Comparison of ENCODE assay signal across 18 cellular contexts in the genomic region with DNA sequence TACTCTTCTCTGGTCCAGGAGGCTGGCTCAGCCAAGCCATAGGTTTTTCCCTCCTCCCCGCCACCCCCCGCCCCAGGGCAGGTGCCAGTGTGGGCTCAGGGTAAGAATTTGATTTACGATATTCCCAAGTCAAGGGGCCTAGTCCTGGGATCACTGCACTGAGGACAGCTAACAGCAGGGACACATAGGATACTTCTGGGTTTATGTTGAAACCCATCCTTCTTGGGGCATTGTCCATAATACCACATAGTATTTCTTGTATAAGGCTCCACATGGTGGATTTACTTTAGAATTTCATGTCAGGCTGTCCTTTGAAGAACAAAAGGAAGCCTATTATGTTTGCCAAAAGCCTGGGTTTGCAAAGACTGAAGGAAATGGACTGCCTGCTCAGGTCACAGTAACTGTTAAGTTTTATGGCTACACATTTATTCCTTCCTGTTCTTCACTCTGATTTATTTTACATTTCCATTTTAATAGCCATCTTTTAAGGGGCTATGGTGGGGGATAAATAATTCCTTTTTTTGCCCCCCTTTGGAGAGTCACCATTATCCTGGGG. TPM values are rescaled to one million over a fixed set of nuclear protein-coding genes. Genes with fewer than 3 reads are reported as not detected.
DNase-seq lines count a peak whose midpoint lies in the region; ATAC-seq, FAIRE-seq and TF ChIP-seq lines count a peak whose summit lies in the region.
"Had no signal": no experiment of that assay in that cellular context is flagged by ENCODE, and none has a peak within 500 bp of the region (broad histone marks: within the 10 kb centered on the region; RNA-seq: fewer than 3 reads in every experiment).

No MANE protein-coding gene starts in this region.

- no peak for FAIRE-seq in GM19239 (lab: Jason Lieb, UNC)
- FAIRE-seq: H54 had no signal

- H3K4me3 ChIP-seq in suprapubic skin: no peak overlapping the region
- H3K4me3 ChIP-seq: BLaER1 had no signal

- 76% methylated on average over 3 of the region's 3 CpGs for whole genome bisulfite sequencing in suprapubic skin

- peaks cover 17% of the 10 kb centered on the region for H3K4me1 ChIP-seq in suprapubic skin

- no peak for TF ChIP-seq POLR2A in suprapubic skin (IDR thresholded peaks at IDR 0.05)

- DNase-seq in NCI-H1417 (lab: John Stamatoyannopoulos, UW) (peak in 2 of 3 experiments; percentile 15 to 52), NCI-H1417 treated with DMSO at 0.1 percent for 48 hours (lab: John Stamatoyannopoulos, UW) (no peak), SHP77 (lab: John Stamatoyannopoulos, UW) (peak; percentile 72 to 80), left colon (no peak), suprapubic skin (ENCODE audit: low spot score in 2 of 2) (no peak), amygdala (lab: John Stamatoyannopoulos, UW) (no peak), GM19239 (ENCODE audit: insufficient read length, low spot score) (no peak), SIG-M5 (lab: John Stamatoyannopoulos, UW) (no peak)
- DNase-seq: HFFc6, NCI-H1105, NCI-H1930, NCI-H2171, NCI-H446, NCI-H774, SK-N-SH had no signal

- no peaks in the 10 kb centered on the region for H3K9me3 ChIP-seq in suprapubic skin
- H3K9me3 ChIP-seq: SK-N-SH had no signal

- no peak for TF ChIP-seq EP300 in suprapubic skin (IDR thresholded peaks at IDR 0.05)

- intact Hi-C loops in left colon (cut with DNase I, micrococcal nuclease): no loop called here

- no peaks in the 10 kb centered on the region for H3K27me3 ChIP-seq in suprapubic skin
- H3K27me3 ChIP-seq: BLaER1 had no signal

- H3K27ac ChIP-seq in suprapubic skin: peak overlapping the region; percentile 15
- H3K27ac ChIP-seq: BLaER1 had no signal

- peaks cover 11% of the 10 kb centered on the region for H3K36me3 ChIP-seq in suprapubic skin
- H3K36me3 ChIP-seq: BLaER1 had no signal

- ATAC-seq in left colon: peak; percentile 68
- ATAC-seq: Panc1 had no signal

- no peak for TF ChIP-seq CTCF in suprapubic skin (IDR thresholded peaks at IDR 0.05)

RNA-seq across cellular contexts. Expression of gene MYZAP, which starts 53.7 kb away (rescaled TPM):
- 10 to 100 TPM; 12.9 to 21.3 TPM for total RNA-seq in left colon
- total RNA-seq in suprapubic skin: 10 to 100 TPM in 2 of 4 donors, 1 to 10 TPM in 2; 8.6 to 14.9 (median 11.6) TPM

Comparison
In these comparisons a context has a peak if more than half of its experiments do, and no peak if none do; other contexts are left out.
1. DNase-seq: peak in NCI-H1417 (2 of 3) and SHP77 (2 of 2); none in NCI-H1417 treated with DMSO at 0.1 percent for 48 hours (single experiment), left colon (0 of 2), suprapubic skin (0 of 2), amygdala (0 of 56), GM19239 (single experiment) and SIG-M5 (single experiment).